24 cellular contexts compared by ENCODE assay signal in the genomic region with DNA sequence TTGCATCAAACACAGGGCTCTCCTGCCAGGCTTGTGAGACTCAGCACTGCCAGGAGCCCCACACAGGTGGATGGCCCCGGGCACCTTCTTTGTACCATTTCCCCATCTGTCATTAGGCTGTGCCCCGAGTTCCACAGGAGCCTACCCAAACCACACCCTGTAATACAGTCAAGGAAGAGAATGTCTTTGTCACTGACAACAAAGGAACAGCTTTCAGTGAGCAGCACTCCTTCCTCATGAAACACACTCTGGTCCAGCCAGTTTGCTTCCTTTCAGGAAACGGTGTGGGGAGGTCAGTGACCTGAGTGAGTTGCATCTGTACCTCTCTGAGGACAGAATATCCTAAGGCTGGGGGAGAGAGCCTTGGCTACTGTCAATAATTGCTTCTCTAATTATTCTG. TPM values are rescaled to one million over a fixed set of nuclear protein-coding genes. Genes with fewer than 3 reads are reported as not detected.
DNase-seq lines count a peak whose midpoint lies in the region; ATAC-seq and TF ChIP-seq lines count a peak whose summit lies in the region.
"Had no signal": no experiment of that assay in that cellular context is flagged by ENCODE, and none has a peak within 500 bp of the region (broad histone marks: within the 10 kb centered on the region; RNA-seq: fewer than 3 reads in every experiment).

No MANE protein-coding gene starts in this region.

- H3K79me2 ChIP-seq in mammary epithelial cell (ENCODE audit: insufficient read depth, low read length) = no peaks in the 10 kb centered on the region

- peak overlapping the region; percentile 22 for H3K27ac ChIP-seq in right cardiac atrium (ENCODE audit: low read length)
- H3K27ac ChIP-seq in right atrium auricular region = peak overlapping the region in 1 of 2 donors; percentile 45
- H3K27ac ChIP-seq in mammary epithelial cell (ENCODE audit: insufficient read depth, low read depth, low read length) = no peak overlapping the region
- H3K27ac ChIP-seq in effector memory CD4-positive, alpha-beta T cell (ENCODE audit: insufficient read depth, low read length, poor library complexity, severe bottlenecking) = no peak overlapping the region
- H3K27ac ChIP-seq: SJCRH30, vagina had no signal

- peak overlapping the region; percentile 33 for H3K4me3 Mint-ChIP-seq in type B pancreatic cell
- H3K4me3 Mint-ChIP-seq: activated naive CD4-positive, alpha-beta T cell treated with anti-CD3 and anti-CD28 coated beads for 36 hours had no signal

- CTCF ChIA-PET in mammary epithelial cell (lab: Charles Lee; ENCODE audit: low non-redundant PET) = interaction anchor here (0.6 kb wide), 1 partner anchor 39 kb away, joined by 3 read pairs; no protein-coding TSS in a partner anchor

- H3K4me2 ChIP-seq in mammary epithelial cell (ENCODE audit: insufficient read depth, low read depth, low read length) = peak overlapping the region; percentile 7

- TF ChIP-seq CTCF in right atrium auricular region (IDR thresholded peaks at IDR 0.05) (no peak), mammary epithelial cell (conservative IDR thresholded peaks at IDR 0.05 in 1 of 2, IDR thresholded peaks at IDR 0.05 in 1 of 2; ENCODE audit: extremely low read depth in 1 of 2, insufficient read depth in 1 of 2, low read depth in 1 of 2, low read length in 2 of 2) (no peak), type B pancreatic cell (conservative IDR thresholded peaks at IDR 0.05) (no peak)

- H3K4me3 ChIP-seq in right cardiac atrium (ENCODE audit: low read length) (no peak overlapping the region), right atrium auricular region (no peak overlapping the region), mammary epithelial cell (replicated peaks in 1 of 3; ENCODE audit: insufficient read depth in 1 of 3, low read depth in 2 of 3, low read length in 3 of 3) (no peak overlapping the region)
- no peak overlapping the region for H3K4me3 ChIP-seq in effector memory CD4-positive, alpha-beta T cell (ENCODE audit: insufficient read depth, low read depth, low read length, poor library complexity, severe bottlenecking)
- H3K4me3 ChIP-seq: K562, SJCRH30, vagina had no signal

- peaks cover 6% of the 10 kb centered on the region for H3K36me3 Mint-ChIP-seq in type B pancreatic cell

- ATAC-seq in right cardiac atrium (peak in 1 of 2 donors; percentile 53), HG03097 (IDR thresholded peaks at IDR 0.05; ENCODE audit: low FRiP score, unreplicated experiment) (no peak), GM19397 (IDR thresholded peaks at IDR 0.05; ENCODE audit: unreplicated experiment) (no peak)
- ATAC-seq: K562 had no signal

- no peak overlapping the region for H3K9ac ChIP-seq in mammary epithelial cell (ENCODE audit: insufficient read depth, low read length)

- H3K27me3 Mint-ChIP-seq in type B pancreatic cell = peaks cover 41% of the 10 kb centered on the region

- peaks cover 11% of the 10 kb centered on the region for H3K9me3 Mint-ChIP-seq in type B pancreatic cell
- H3K9me3 Mint-ChIP-seq: activated naive CD4-positive, alpha-beta T cell treated with anti-CD3 and anti-CD28 coated beads for 36 hours had no signal

- WGBS in right cardiac atrium = 59% methylated on average over 3 of the region's 3 CpGs
- WGBS in mammary epithelial cell (ENCODE audit: low coverage, missing lambda C conversion rate) = 5% methylated on average over 3 of the region's 3 CpGs

- DNase-seq in right cardiac atrium (no peak), right atrium auricular region (ENCODE audit: low spot score) (no peak), mammary epithelial cell (peak; percentile 32), kidney tubule cell (ENCODE audit: low spot score) (peak; percentile 35), type B pancreatic cell (ENCODE audit: extremely low spot score, unreplicated experiment) (no peak)
- DNase-seq in effector memory CD4-positive, alpha-beta T cell = no peak
- DNase-seq: activated CD4-positive, alpha-beta T cell treated with anti-CD3 and anti-CD28 coated beads for 48 hours; activated naive CD4-positive, alpha-beta T cell treated with anti-CD3 and anti-CD28 coated beads for 36 hours; activated T-cell treated with anti-CD3 and anti-CD28 coated beads, Interleukin-2, amount 50 U/mL, for 48 hours; amniotic stem cell; C1 segment of cervical spinal cord; caudate nucleus; MV-4-11; NCI-H187 treated with DMSO at 0.1 percent for 48 hours; NCI-H226; OCI-M1; posterior cingulate gyrus; SJCRH30; T-helper 1 cell had no signal

- H3K27ac Mint-ChIP-seq in type B pancreatic cell = peak overlapping the region; percentile 81
- H3K27ac Mint-ChIP-seq: activated naive CD4-positive, alpha-beta T cell treated with anti-CD3 and anti-CD28 coated beads for 36 hours had no signal

- H3K4me1 ChIP-seq in right cardiac atrium (ENCODE audit: control insufficient read depth, insufficient read depth, low read length) (peaks cover 4% of the 10 kb centered on the region), right atrium auricular region (peaks cover 0 to 24% of the 10 kb centered on the region in 2 donors), mammary epithelial cell (ENCODE audit: insufficient read depth, low read length) (peaks cover 26% of the 10 kb centered on the region)
- no peaks in the 10 kb centered on the region for H3K4me1 ChIP-seq in effector memory CD4-positive, alpha-beta T cell (ENCODE audit: control insufficient read depth, insufficient read depth, low read length, poor library complexity, severe bottlenecking)
- H3K4me1 ChIP-seq: SJCRH30 had no signal

- intact Hi-C loops in right cardiac atrium (cut with DNase I) = no loop called here
- intact Hi-C loops in mammary epithelial cell (cut with micrococcal nuclease) = no loop called here

- no peaks in the 10 kb centered on the region for H3K27me3 ChIP-seq in right cardiac atrium (ENCODE audit: control insufficient read depth, insufficient read depth)
- H3K27me3 ChIP-seq in right atrium auricular region = no peaks in the 10 kb centered on the region
- no peaks in the 10 kb centered on the region for H3K27me3 ChIP-seq in mammary epithelial cell (ENCODE audit: insufficient read depth, low read length)
- H3K27me3 ChIP-seq in effector memory CD4-positive, alpha-beta T cell (replicated peaks; ENCODE audit: control insufficient read depth, insufficient read depth, low read length, poor library complexity, severe bottlenecking) = no peaks in the 10 kb centered on the region
- H3K27me3 ChIP-seq: SJCRH30, vagina had no signal

- H3K36me3 ChIP-seq in right atrium auricular region (no peaks in the 10 kb centered on the region), mammary epithelial cell (ENCODE audit: insufficient read depth, low read length) (no peaks in the 10 kb centered on the region)
- H3K36me3 ChIP-seq in effector memory CD4-positive, alpha-beta T cell (ENCODE audit: control insufficient read depth, insufficient read depth, low read length) = no peaks in the 10 kb centered on the region
- H3K36me3 ChIP-seq: SJCRH30, vagina had no signal

- in situ Hi-C loops in mammary epithelial cell (cut with MboI; ENCODE audit: low sequenced_read_pairs in 2 of 2) = no loop called here

- dilution Hi-C loops in mammary epithelial cell (cut with HindIII; ENCODE audit: low sequenced_read_pairs) = no loop called here

- no peak overlapping the region for H2AFZ ChIP-seq in mammary epithelial cell (ENCODE audit: low read depth, low read length)

- peaks cover 36% of the 10 kb centered on the region for H3K4me1 Mint-ChIP-seq in type B pancreatic cell (ENCODE audit: unreplicated experiment)

- H4K20me1 ChIP-seq in mammary epithelial cell (ENCODE audit: insufficient read depth, low read length) = no peaks in the 10 kb centered on the region

- no TSS peak for BruUV-seq in mammary epithelial cell (replicated peaks; lab: Mats Ljungman, UMichigan)

- H3K9me3 ChIP-seq in right cardiac atrium (ENCODE audit: control insufficient read depth, low read length) = no peaks in the 10 kb centered on the region
- no peaks in the 10 kb centered on the region for H3K9me3 ChIP-seq in right atrium auricular region
- no peaks in the 10 kb centered on the region for H3K9me3 ChIP-seq in mammary epithelial cell (replicated peaks; ENCODE audit: insufficient read depth, low read length)
- no peaks in the 10 kb centered on the region for H3K9me3 ChIP-seq in effector memory CD4-positive, alpha-beta T cell (ENCODE audit: control insufficient read depth, low read length)
- H3K9me3 ChIP-seq: SJCRH30, vagina had no signal

RNA-seq across cellular contexts. Expression of a gene that starts 53.7 kb away (rescaled TPM):
- total RNA-seq in right cardiac atrium = 10 to 100 TPM in 1 of 4 donors, 1 to 10 TPM in 3; 4.4 to 11.5 (median 7.3) TPM
- 6.8 TPM for polyA plus RNA-seq in right cardiac atrium
- 1 to 10 TPM; 4.5 to 8.9 TPM for total RNA-seq in right atrium auricular region
- total RNA-seq in mammary epithelial cell = under 1 TPM in 1 of 2 donors, not detected in 1; 0.83 TPM
- polyA plus RNA-seq in mammary epithelial cell = 0.57 TPM
- polyA minus RNA-seq in mammary epithelial cell = not detected
- 5.3 and 7.4 TPM in 2 replicates for total RNA-seq in type B pancreatic cell (ENCODE audit: low replicate concordance)
- total RNA-seq: mononuclear cell had no signal

Comparison
In these comparisons a context has a peak if more than half of its experiments do, and no peak if none do; other contexts are left out.
1. DNase-seq: peak in mammary epithelial cell (single experiment) and kidney tubule cell (single experiment); none in right cardiac atrium (0 of 3), right atrium auricular region (single experiment), type B pancreatic cell (single experiment) and effector memory CD4-positive, alpha-beta T cell (0 of 3).